In genomic region chr3:9067352-9067975, GRCh38 we compare ENCODE assay signal across 1 cellular context.
A peak's percentile ranks its signal among the peaks of the same experiment; 100 is the strongest.
TF ChIP-seq lines count a peak whose summit lies in the region.

No MANE protein-coding gene starts in this region.

TF ChIP-seq in K562, 482 proteins besides CTCF, POLR2A, EP300 and RAD21 (continued from another document):
- TF ChIP-seq TEAD4 (IDR thresholded peaks at IDR 0.05; ENCODE audit: low read length) (peak; percentile 30; the same call in 1 of the 2 replicates), TEAD4 (CRISPR knock-in tag; IDR thresholded peaks at IDR 0.05; ENCODE audit: borderline replicate concordance) (no peak), MCM7 (IDR thresholded peaks at IDR 0.05) (no peak), CREB1 (IDR thresholded peaks at IDR 0.05) (peak; percentile 17; the same call in 1 of the 2 replicates), CREB1 (CRISPR knock-in tag; IDR thresholded peaks at IDR 0.05) (no peak), TCFL5 (CRISPR knock-in tag; conservative IDR thresholded peaks at IDR 0.05) (no peak), ARID3A (IDR thresholded peaks at IDR 0.05; ENCODE audit: borderline replicate concordance, low read depth, low read length) (0 out of 2 replicates have a peak, but pooled peaks have one; percentile 19), XRCC5 (IDR thresholded peaks at IDR 0.05; ENCODE audit: low read depth, low read length) (no peak), NFE2L1 (tag; IDR thresholded peaks at IDR 0.05; ENCODE audit: borderline replicate concordance, low read depth) (no peak), SMC3 (conservative IDR thresholded peaks at IDR 0.05; ENCODE audit: insufficient read depth, low read depth, low read length) (peak; percentile 91), NONO (IDR thresholded peaks at IDR 0.05; ENCODE audit: low read depth in 2 of 2, low read length in 1 of 2) (no peak), ILF3 (IDR thresholded peaks at IDR 0.05; ENCODE audit: borderline replicate concordance) (no peak), SNIP1 (IDR thresholded peaks at IDR 0.05; ENCODE audit: low read depth) (no peak), TBP (optimal IDR thresholded peaks at IDR 0.05; ENCODE audit: low read depth, low read length) (no peak), MBD1 (CRISPR knock-in tag; IDR thresholded peaks at IDR 0.05) (no peak), U2AF1 (optimal IDR thresholded peaks at IDR 0.05; ENCODE audit: low read depth, low read length) (no peak), USF1 (CRISPR knock-in tag; IDR thresholded peaks at IDR 0.05) (no peak), ZBTB34 (CRISPR knock-in tag; IDR thresholded peaks at IDR 0.05) (no peak), HDAC6 (IDR thresholded peaks at IDR 0.05; ENCODE audit: low read depth, low read length) (no peak), BMI1 (IDR thresholded peaks at IDR 0.05; ENCODE audit: low read length) (no peak), TAF7 (tag; IDR thresholded peaks at IDR 0.05) (no peak), THRB (CRISPR knock-in tag; conservative IDR thresholded peaks at IDR 0.05) (no peak), ZNF717 (CRISPR knock-in tag; IDR thresholded peaks at IDR 0.05) (no peak), POLR2AphosphoS5 (IDR thresholded peaks at IDR 0.05; ENCODE audit: control insufficient read depth, insufficient read depth, low read depth, low read length) (no peak), MEF2A (IDR thresholded peaks at IDR 0.05; ENCODE audit: control insufficient read depth, low read depth, low read length) (0 out of 2 replicates have a peak, but pooled peaks have one; percentile 2), JUND (IDR thresholded peaks at IDR 0.05; ENCODE audit: borderline replicate concordance, low read depth, low read length) (peak; percentile 17; the same call in 1 of the 2 replicates), JUND (tag; IDR thresholded peaks at IDR 0.05; ENCODE audit: borderline replicate concordance, low read depth, low read length) (no peak), ARID2 (IDR thresholded peaks at IDR 0.05) (peak; percentile 44; the same call in 1 of the 2 replicates), CC2D1A (IDR thresholded peaks at IDR 0.05) (peak; percentile 51; the same call in 1 of the 2 replicates), DEAF1 (CRISPR knock-in tag; IDR thresholded peaks at IDR 0.05) (peak; percentile 81), ZNF408 (CRISPR knock-in tag; IDR thresholded peaks at IDR 0.05; ENCODE audit: low read depth) (no peak), CBX5 (IDR thresholded peaks at IDR 0.05; ENCODE audit: borderline replicate concordance, low read depth) (no peak), ZNF175 (CRISPR knock-in tag; IDR thresholded peaks at IDR 0.05; ENCODE audit: low read depth) (no peak)
TF ChIP-seq in K562: peak in this region for 14.
